Comparison of ENCODE assay signal across 20 cellular contexts in genomic region chr17:33055171-33055611, GRCh38.
"Had no signal": no experiment of that assay in that cellular context is flagged by ENCODE, and none has a peak within 500 bp of the region (broad histone marks: within the 10 kb centered on the region; RNA-seq: fewer than 3 reads in every experiment).

No MANE protein-coding gene starts in this region.

- H3K36me3 Mint-ChIP-seq: activated CD8-positive, alpha-beta memory T cell treated with anti-CD3 and anti-CD28 coated beads, Interleukin-2, amount 10 ng/mL, durations not matched to agents 7 days and 5 days; activated naive CD8-positive, alpha-beta T cell; stimulated activated effector memory CD8-positive, alpha-beta T cell treated with anti-CD3 and anti-CD28 coated beads, Interleukin-12 subunit alpha, Interleukin-12 subunit beta, amount 100 ng/mL, for 72 hours had no signal

- H3K4me1 ChIP-seq: gastroesophageal sphincter, right lobe of liver, stomach, upper lobe of left lung had no signal

- H3K4me2 ChIP-seq: smooth muscle cell had no signal

- H3K9me3 Mint-ChIP-seq: activated CD4-positive, alpha-beta memory T cell treated with anti-CD3 and anti-CD28 coated beads, Interleukin-2, amount 10 ng/mL, durations not matched to agents 7 days and 5 days; neural crest cell; stimulated activated effector memory CD8-positive, alpha-beta T cell treated with anti-CD3 and anti-CD28 coated beads, Interleukin-12 subunit alpha, Interleukin-12 subunit beta, amount 100 ng/mL, for 72 hours; T-helper 2 cell treated with Interferon-gamma antibody and Interleukin-4, amounts not matched to agents 5 μg/mL and 100 μg/mL, for 36 hours had no signal

- H3K27me3 Mint-ChIP-seq: activated naive CD8-positive, alpha-beta T cell had no signal

- H3K9me3 ChIP-seq: right lobe of liver, upper lobe of left lung had no signal

- DNase-seq: activated CD4-positive, alpha-beta memory T cell treated with anti-CD3 and anti-CD28 coated beads, Interleukin-2, amount 10 ng/mL, durations not matched to agents 7 days and 5 days; activated CD4-positive, alpha-beta T cell treated with anti-CD3 and anti-CD28 coated beads for 48 hours; activated CD4-positive, CD25-positive, alpha-beta regulatory T cell; activated CD8-positive, alpha-beta memory T cell treated with anti-CD3 and anti-CD28 coated beads, Interleukin-2, amount 10 ng/mL, durations not matched to agents 7 days and 5 days; erythroblast; heart right ventricle; left cardiac atrium; midbrain; right lobe of liver; stimulated activated CD4-positive, alpha-beta T cell treated with anti-CD3 and anti-CD28 coated beads, Interleukin-4, amount 100 ng/mL, for 24 hours; stomach; upper lobe of left lung had no signal

- H3K27ac Mint-ChIP-seq: activated CD4-positive, alpha-beta memory T cell treated with anti-CD3 and anti-CD28 coated beads, Interleukin-2, amount 10 ng/mL, durations not matched to agents 7 days and 5 days; activated CD8-positive, alpha-beta memory T cell treated with anti-CD3 and anti-CD28 coated beads, Interleukin-2, amount 10 ng/mL, durations not matched to agents 7 days and 5 days; activated naive CD8-positive, alpha-beta T cell; progenitor cell of endocrine pancreas; stimulated activated effector memory CD8-positive, alpha-beta T cell treated with anti-CD3 and anti-CD28 coated beads, Interleukin-12 subunit alpha, Interleukin-12 subunit beta, amount 100 ng/mL, for 72 hours; T-helper 2 cell treated with Interferon-gamma antibody and Interleukin-4, amounts not matched to agents 5 μg/mL and 100 μg/mL, for 36 hours had no signal

- H3K27ac ChIP-seq: gastroesophageal sphincter, right lobe of liver, stomach, upper lobe of left lung had no signal

- ATAC-seq: activated CD8-positive, alpha-beta memory T cell treated with anti-CD3 and anti-CD28 coated beads, Interleukin-2, amount 10 ng/mL, durations not matched to agents 7 days and 5 days; gastroesophageal sphincter; left cardiac atrium; right lobe of liver; stimulated activated effector memory CD8-positive, alpha-beta T cell treated with anti-CD3 and anti-CD28 coated beads, Interleukin-12 subunit alpha, Interleukin-12 subunit beta, amount 100 ng/mL, for 72 hours had no signal

- H3K4me1 Mint-ChIP-seq: activated CD4-positive, alpha-beta memory T cell treated with anti-CD3 and anti-CD28 coated beads, Interleukin-2, amount 10 ng/mL, durations not matched to agents 7 days and 5 days; activated CD8-positive, alpha-beta memory T cell treated with anti-CD3 and anti-CD28 coated beads, Interleukin-2, amount 10 ng/mL, durations not matched to agents 7 days and 5 days; neural crest cell; stimulated activated effector memory CD8-positive, alpha-beta T cell treated with anti-CD3 and anti-CD28 coated beads, Interleukin-12 subunit alpha, Interleukin-12 subunit beta, amount 100 ng/mL, for 72 hours had no signal

- H3K36me3 ChIP-seq: gastroesophageal sphincter, heart right ventricle, right lobe of liver, stomach, upper lobe of left lung had no signal

- H3K4me3 Mint-ChIP-seq: activated CD4-positive, alpha-beta memory T cell treated with anti-CD3 and anti-CD28 coated beads, Interleukin-2, amount 10 ng/mL, durations not matched to agents 7 days and 5 days; activated CD8-positive, alpha-beta memory T cell treated with anti-CD3 and anti-CD28 coated beads, Interleukin-2, amount 10 ng/mL, durations not matched to agents 7 days and 5 days; activated naive CD8-positive, alpha-beta T cell; neural crest cell; stimulated activated effector memory CD8-positive, alpha-beta T cell treated with anti-CD3 and anti-CD28 coated beads, Interleukin-12 subunit alpha, Interleukin-12 subunit beta, amount 100 ng/mL, for 72 hours; T-helper 2 cell treated with Interferon-gamma antibody and Interleukin-4, amounts not matched to agents 5 μg/mL and 100 μg/mL, for 36 hours had no signal

- H3K27me3 ChIP-seq: right lobe of liver, upper lobe of left lung had no signal

- H3K4me3 ChIP-seq: gastroesophageal sphincter, heart right ventricle, lung, right lobe of liver, smooth muscle cell, stomach, upper lobe of left lung had no signal
